Comparison of ENCODE assay signal across 8 cellular contexts in genomic region chr2:231680992-231681852, GRCh38. TPM values are rescaled to one million over a fixed set of nuclear protein-coding genes. Genes with fewer than 3 reads are reported as not detected.
DNase-seq lines count a peak whose midpoint lies in the region; ATAC-seq and TF ChIP-seq lines count a peak whose summit lies in the region.

No MANE protein-coding gene starts in this region.

- H3K27me3 ChIP-seq in AG04450 (ENCODE audit: control insufficient read depth, insufficient read depth, low read length) (no peaks in the 10 kb centered on the region), NT2/D1 (ENCODE audit: insufficient read depth, insufficient read length) (no peaks in the 10 kb centered on the region), colonic mucosa (no peaks in the 10 kb centered on the region)

- H3K4me1 ChIP-seq in NT2/D1 (ENCODE audit: insufficient read depth, insufficient read length), result peaks cover 14% of the 10 kb centered on the region
- no peaks in the 10 kb centered on the region for H3K4me1 ChIP-seq in colonic mucosa

- peaks cover 15% of the 10 kb centered on the region for H3K4me1 Mint-ChIP-seq in stimulated activated effector memory CD8-positive, alpha-beta T cell treated with anti-CD3 and anti-CD28 coated beads, Interleukin-12 subunit alpha, Interleukin-12 subunit beta, amount 100 ng/mL, for 72 hours

- no peak overlapping the region for H3K27ac Mint-ChIP-seq in stimulated activated effector memory CD8-positive, alpha-beta T cell treated with anti-CD3 and anti-CD28 coated beads, Interleukin-12 subunit alpha, Interleukin-12 subunit beta, amount 100 ng/mL, for 72 hours

- peak overlapping the region; percentile 56 for H3K4me3 ChIP-seq in AG04450 (ENCODE audit: low read depth, low read length)
- H3K4me3 ChIP-seq in NT2/D1 (ENCODE audit: insufficient read length, low read depth), result peak overlapping the region; percentile 93
- H3K4me3 ChIP-seq in colonic mucosa, result peak overlapping the region; percentile 44

- no peaks in the 10 kb centered on the region for H3K9me3 Mint-ChIP-seq in stimulated activated effector memory CD8-positive, alpha-beta T cell treated with anti-CD3 and anti-CD28 coated beads, Interleukin-12 subunit alpha, Interleukin-12 subunit beta, amount 100 ng/mL, for 72 hours

- H3K36me3 ChIP-seq in NT2/D1 (ENCODE audit: insufficient read depth, insufficient read length, low read length), result no peaks in the 10 kb centered on the region
- H3K36me3 ChIP-seq in colonic mucosa, result no peaks in the 10 kb centered on the region

- peak; percentile 52 for ATAC-seq in HG02870 (IDR thresholded peaks at IDR 0.05; ENCODE audit: unreplicated experiment)
- peak; percentile 4 for ATAC-seq in stimulated activated effector memory CD8-positive, alpha-beta T cell treated with anti-CD3 and anti-CD28 coated beads, Interleukin-12 subunit alpha, Interleukin-12 subunit beta, amount 100 ng/mL, for 72 hours

- TF ChIP-seq POLR2A in GM15510 (IDR thresholded peaks at IDR 0.05; ENCODE audit: borderline replicate concordance, extremely low read depth, insufficient read length), result peak; percentile 92

- POLR2A ChIA-PET in AG04450 (lab: Yijun Ruan, JAX), result interaction anchor here (1.5 to 6.7 kb wide), 2 partner anchors 12 to 27 kb away, joined by 4 to 35 read pairs; partner anchors contain the start of gene PTMA

- H3K27ac ChIP-seq in AG04450 (ENCODE audit: low read depth, low read length) (peak overlapping the region; percentile 83), colonic mucosa (peak overlapping the region; percentile 78)

- DNase-seq in AG04450 (ENCODE audit: low read depth, low spot score), result peak; percentile 57
- peak; percentile 87 for DNase-seq in NT2/D1 (ENCODE audit: low read depth, low spot score)
- DNase-seq in colonic mucosa, result peak; percentile 81
- DNase-seq in kidney tubule cell (ENCODE audit: low spot score), result peak; percentile 83
- no peak for DNase-seq in stimulated activated effector memory CD8-positive, alpha-beta T cell treated with anti-CD3 and anti-CD28 coated beads, Interleukin-12 subunit alpha, Interleukin-12 subunit beta, amount 100 ng/mL, for 72 hours (ENCODE audit: low spot score in 2 of 2)
- DNase-seq in activated effector memory CD4-positive, alpha-beta T cell treated with Interleukin-2 at 50 U/mL for 16 hours, result no peak

- intact Hi-C loops in colonic mucosa (cut with DNase I), result no loop called here

- CTCF ChIA-PET in AG04450 (lab: Charles Lee), result interaction anchor here (0.6 to 1.6 kb wide), 7 partner anchors 9 to 36 kb away, joined by 3 to 14 read pairs (median 4); no protein-coding TSS in a partner anchor

- H3K9ac ChIP-seq in NT2/D1 (ENCODE audit: insufficient read length, low read depth) (peak overlapping the region; percentile 99), colonic mucosa (ENCODE audit: low read depth in 2 of 2, low read length in 2 of 2) (peak overlapping the region; percentile 78 to 94)

- no peak for TF ChIP-seq CTCF in AG04450 (IDR thresholded peaks at IDR 0.05; ENCODE audit: low read depth, low read length)
- no peak for TF ChIP-seq CTCF in colonic mucosa (IDR thresholded peaks at IDR 0.05)

- peak overlapping the region; percentile 65 for H3K4me3 Mint-ChIP-seq in stimulated activated effector memory CD8-positive, alpha-beta T cell treated with anti-CD3 and anti-CD28 coated beads, Interleukin-12 subunit alpha, Interleukin-12 subunit beta, amount 100 ng/mL, for 72 hours

- H3K9me3 ChIP-seq in AG04450 (ENCODE audit: control insufficient read depth, insufficient read depth, low read length) (peaks cover 6% of the 10 kb centered on the region; the same call in 1 of the 2 replicates), NT2/D1 (ENCODE audit: insufficient read depth, low read length) (no peaks in the 10 kb centered on the region), colonic mucosa (no peaks in the 10 kb centered on the region)

- H3K36me3 Mint-ChIP-seq in stimulated activated effector memory CD8-positive, alpha-beta T cell treated with anti-CD3 and anti-CD28 coated beads, Interleukin-12 subunit alpha, Interleukin-12 subunit beta, amount 100 ng/mL, for 72 hours, result no peaks in the 10 kb centered on the region

RNA-seq across cellular contexts. Expression of gene PTMA, which starts 27.1 kb away (rescaled TPM):
- 505 and 681 TPM in 2 replicates for polyA plus RNA-seq in AG04450 (2011; rRNA removed)
- 227 and 297 TPM in 2 replicates for polyA minus RNA-seq in AG04450 (2011; rRNA and poly(A)+ RNA removed)
- total RNA-seq in colonic mucosa, result 1,000 to 10,000 TPM; 1,195 to 1,836 TPM

Comparison
In these comparisons a context has a peak if more than half of its experiments do, and no peak if none do; other contexts are left out.
1. DNase-seq: peak in AG04450 (single experiment), NT2/D1 (single experiment), colonic mucosa (single experiment) and kidney tubule cell (single experiment); none in stimulated activated effector memory CD8-positive, alpha-beta T cell treated with anti-CD3 and anti-CD28 coated beads, Interleukin-12 subunit alpha, Interleukin-12 subunit beta, amount 100 ng/mL, for 72 hours (0 of 2) and activated effector memory CD4-positive, alpha-beta T cell treated with Interleukin-2 at 50 U/mL for 16 hours (single experiment).
2. Peak in every context shown above with its lines, with median percentiles within 50 percentile points of each other: H3K4me3 ChIP-seq.